In the genomic region with DNA sequence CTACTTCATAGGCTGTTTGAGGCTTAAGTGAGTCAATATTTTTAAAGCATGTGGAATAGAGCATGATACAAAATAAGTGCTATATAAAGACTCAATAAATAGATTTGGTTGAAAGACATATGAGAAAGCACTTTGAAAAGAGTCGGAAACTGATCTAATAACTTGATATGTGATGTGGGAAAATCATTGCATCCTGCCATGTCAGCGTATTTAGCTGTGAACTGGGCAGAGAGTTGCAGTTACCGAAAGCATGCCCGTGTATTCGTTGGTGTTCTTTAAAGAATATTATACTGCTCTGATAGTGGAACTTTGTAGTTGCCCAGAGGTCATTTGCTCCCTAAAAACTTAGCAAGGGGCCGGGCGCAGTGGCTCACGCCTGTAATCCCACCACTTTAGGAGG, we compare ENCODE assay signal across 22 cellular contexts. TPM values are rescaled to one million over a fixed set of nuclear protein-coding genes. Genes with fewer than 3 reads are reported as not detected.
DNase-seq lines count a peak whose midpoint lies in the region; ATAC-seq, FAIRE-seq and TF ChIP-seq lines count a peak whose summit lies in the region.
"Had no signal": no experiment of that assay in that cellular context is flagged by ENCODE, and none has a peak within 500 bp of the region (broad histone marks: within the 10 kb centered on the region; RNA-seq: fewer than 3 reads in every experiment).

No MANE protein-coding gene starts in this region.

- TF ChIP-seq POLR2A in HepG2 (IDR thresholded peaks at IDR 0.05; ENCODE audit: insufficient read depth in 1 of 2, low read depth in 2 of 2, low read length in 2 of 2) (no peak), right lobe of liver (IDR thresholded peaks at IDR 0.05) (no peak), IMR-90 (IDR thresholded peaks at IDR 0.05; ENCODE audit: low read depth, low read length) (no peak), K562 (conservative IDR thresholded peaks at IDR 0.05) (no peak)

- in situ Hi-C loops in HepG2 (cut with HindIII; ENCODE audit: extremely low pct_ligation_motif_present, low pct_unique_long_range_greater_than_20kb) (no loop called here), IMR-90 (cut with MboI; ENCODE audit: low sequenced_read_pairs) (no loop called here), K562 (cut with MboI) (no loop called here)

- no peak overlapping the region for H2AK5ac ChIP-seq in IMR-90 (ENCODE audit: low read depth, low read length)

- POLR2A ChIA-PET in HepG2 (lab: Yijun Ruan, JAX), result no interaction called here
- POLR2A ChIA-PET in IMR-90 (lab: Charles Lee; ENCODE audit: unreplicated experiment), result no interaction called here
- POLR2A ChIA-PET in K562 (lab: Yijun Ruan, JAX), result no interaction called here

- H3K56ac ChIP-seq in IMR-90 (ENCODE audit: extremely low read depth, insufficient read depth, low read length), result no peak overlapping the region

- H3K4me3 ChIP-seq in HepG2 (replicated peaks in 1 of 3; ENCODE audit: insufficient read depth in 1 of 3, low read depth in 2 of 3, low read length in 3 of 3) (no peak overlapping the region), right lobe of liver (no peak overlapping the region), IMR-90 (ENCODE audit: insufficient read depth, low read depth, low read length) (no peak overlapping the region), K562 (no peak overlapping the region), upper lobe of right lung (no peak overlapping the region)
- H3K4me3 ChIP-seq: BLaER1 had no signal

- no peak overlapping the region for H2BK20ac ChIP-seq in IMR-90 (ENCODE audit: low read depth, low read length)

- H3K18ac ChIP-seq in IMR-90 (ENCODE audit: low read depth, low read length), result no peak overlapping the region

- dilution Hi-C loops in IMR-90 (cut with HindIII; ENCODE audit: low sequenced_read_pairs, unreplicated experiment), result no loop called here

- no peak for TF ChIP-seq EP300 in HepG2 (IDR thresholded peaks at IDR 0.05; ENCODE audit: low read depth in 2 of 2, low read length in 2 of 2)
- TF ChIP-seq EP300 in HepG2 (CRISPR knock-in tag; IDR thresholded peaks at IDR 0.05; ENCODE audit: borderline replicate concordance), result no peak
- no peak for TF ChIP-seq EP300 in K562 (IDR thresholded peaks at IDR 0.05; ENCODE audit: low read length)

- no peak overlapping the region for H2AK9ac ChIP-seq in IMR-90 (replicated peaks; ENCODE audit: low read depth, low read length, poor library complexity)

- H3K9me1 ChIP-seq in IMR-90 (ENCODE audit: insufficient read depth, low read length), result no peaks in the 10 kb centered on the region
- no peaks in the 10 kb centered on the region for H3K9me1 ChIP-seq in K562 (ENCODE audit: control insufficient read depth, insufficient read depth, low read length)

- ATAC-seq in HepG2 (no peak), right lobe of liver (no peak), IMR-90 (ENCODE audit: low read depth) (no peak), K562 (no peak), upper lobe of right lung (no peak), HG02884 (IDR thresholded peaks at IDR 0.05; ENCODE audit: unreplicated experiment) (no peak)

- H3K36me3 ChIP-seq in HepG2 (replicated peaks in 1 of 2; ENCODE audit: control insufficient read depth in 1 of 2, insufficient read depth in 2 of 2, low read length in 2 of 2), result no peaks in the 10 kb centered on the region
- no peaks in the 10 kb centered on the region for H3K36me3 ChIP-seq in right lobe of liver
- no peaks in the 10 kb centered on the region for H3K36me3 ChIP-seq in IMR-90 (ENCODE audit: control insufficient read depth, insufficient read depth, low read length)
- no peaks in the 10 kb centered on the region for H3K36me3 ChIP-seq in K562 (ENCODE audit: control insufficient read depth, insufficient read depth, low read length)
- no peaks in the 10 kb centered on the region for H3K36me3 ChIP-seq in upper lobe of right lung
- H3K36me3 ChIP-seq: BE2C, BLaER1 had no signal

- H4K20me1 ChIP-seq in HepG2 (ENCODE audit: insufficient read depth, low read length) (no peaks in the 10 kb centered on the region), IMR-90 (ENCODE audit: insufficient read depth, low read length) (no peaks in the 10 kb centered on the region), K562 (replicated peaks; ENCODE audit: control insufficient read depth, insufficient read depth, low read length) (no peaks in the 10 kb centered on the region)
- H4K20me1 ChIP-seq: BLaER1 had no signal

- H3K14ac ChIP-seq in IMR-90 (replicated peaks; ENCODE audit: low read depth, low read length), result no peak overlapping the region

- H2BK15ac ChIP-seq in IMR-90 (ENCODE audit: low read depth, low read length), result no peak overlapping the region

- no TSS peak for BruUV-seq in HepG2 (replicated peaks; lab: Mats Ljungman, UMichigan)
- no TSS peak for BruUV-seq in IMR-90 (replicated peaks; lab: Mats Ljungman, UMichigan)
- no TSS peak for BruUV-seq in K562 (replicated peaks; lab: Mats Ljungman, UMichigan)

- no peak overlapping the region for H4K91ac ChIP-seq in IMR-90 (ENCODE audit: insufficient read depth, low read depth, low read length)

- intact Hi-C loops in HepG2 (cut with micrococcal nuclease; ENCODE audit: unreplicated experiment) (no loop called here), right lobe of liver (cut with DNase I) (no loop called here), IMR-90 (cut with micrococcal nuclease) (no loop called here), K562 (cut with micrococcal nuclease) (no loop called here), upper lobe of right lung (cut with DNase I) (no loop called here)

- H4K8ac ChIP-seq in IMR-90 (ENCODE audit: low read depth in 2 of 2, low read length in 2 of 2), result no peak overlapping the region

- TF ChIP-seq RAD21 in HepG2 (CRISPR knock-in tag; IDR thresholded peaks at IDR 0.05) (no peak), IMR-90 (IDR thresholded peaks at IDR 0.05; ENCODE audit: low read length) (no peak), K562 (CRISPR knock-in tag; conservative IDR thresholded peaks at IDR 0.05 in 1 of 2, IDR thresholded peaks at IDR 0.05 in 1 of 2) (no peak)

- H3K4ac ChIP-seq in IMR-90 (ENCODE audit: low read depth, low read length), result no peak overlapping the region

- no peak overlapping the region for H2BK5ac ChIP-seq in IMR-90 (ENCODE audit: low read depth, low read length, poor library complexity, severe bottlenecking)

- no peak for FAIRE-seq in HepG2 (lab: Jason Lieb, UNC)
- no peak for FAIRE-seq in K562 (lab: Jason Lieb, UNC)
- FAIRE-seq: G401.6, GM12891, GM19239 had no signal

- peaks cover 0 to 17% of the 10 kb centered on the region in 2 experiments; a peak in 3 of 5 replicates for H3K27me3 ChIP-seq in HepG2 (ENCODE audit: control insufficient read depth in 1 of 2, insufficient read depth in 2 of 2, low read length in 2 of 2)
- no peaks in the 10 kb centered on the region for H3K27me3 ChIP-seq in right lobe of liver
- H3K27me3 ChIP-seq in IMR-90 (ENCODE audit: control insufficient read depth, insufficient read depth, low read length), result no peaks in the 10 kb centered on the region
- H3K27me3 ChIP-seq in K562 (ENCODE audit: control insufficient read depth in 2 of 2, insufficient read depth in 2 of 2, low read length in 2 of 2), result peaks cover 0 to 21% of the 10 kb centered on the region in 2 experiments; a peak in 4 of 5 replicates
- no peaks in the 10 kb centered on the region for H3K27me3 ChIP-seq in upper lobe of right lung
- H3K27me3 ChIP-seq: BE2C, BLaER1 had no signal

- TF ChIP-seq CTCF in HepG2 (CRISPR knock-in tag; IDR thresholded peaks at IDR 0.05) (no peak), right lobe of liver (IDR thresholded peaks at IDR 0.05) (no peak), IMR-90 (conservative IDR thresholded peaks at IDR 0.05; ENCODE audit: low read depth, low read length) (no peak), K562 (IDR thresholded peaks at IDR 0.05 in 2 of 3, conservative IDR thresholded peaks at IDR 0.05 in 1 of 3; ENCODE audit: insufficient read depth in 2 of 3, low read depth in 1 of 3, low read length in 3 of 3) (no peak), upper lobe of right lung (IDR thresholded peaks at IDR 0.05) (no peak)

- 35% methylated on average over 5 of the region's 8 CpGs for WGBS in HepG2 (ENCODE audit: low lambda C conversion rate)
- 86% methylated on average over 8 of the region's 8 CpGs for WGBS in right lobe of liver (ENCODE audit: insufficient coverage, low coverage, low lambda C conversion rate, missing lambda C conversion rate)
- 90% methylated on average over 2 of the region's 8 CpGs; no CpG with 5 or more reads in 1 of the 2 experiments for WGBS in IMR-90 (ENCODE audit: extremely low coverage in 2 of 2, insufficient read length in 1 of 2), 2 experiments
- under 1% methylated on average over 8 of the region's 8 CpGs for WGBS in K562 (ENCODE audit: insufficient coverage, low coverage, missing lambda C conversion rate)

- DNase-seq in HepG2 (ENCODE audit: low spot score) (no peak), right lobe of liver (no peak), IMR-90 (no peak), K562 (ENCODE audit: extremely low read depth in 1 of 4, low spot score in 3 of 4) (no peak), upper lobe of right lung (peak; percentile 18), T-helper 9 cell (no peak), middle frontal gyrus (ENCODE audit: extremely low spot score, low spot score) (no peak)
- DNase-seq: ACHN; BE2C; C1 segment of cervical spinal cord; CD4-positive, alpha-beta memory T cell; CD4-positive, CD25-positive, alpha-beta regulatory T cell; CD8-positive, alpha-beta memory T cell; COR-L47; DMS79 treated with DMSO at 0.1 percent for 48 hours; GF-D8 had no signal

- H3K9ac ChIP-seq in HepG2 (ENCODE audit: insufficient read depth, low read depth, low read length), result no peak overlapping the region
- H3K9ac ChIP-seq in IMR-90 (ENCODE audit: low read depth, low read length), result no peak overlapping the region
- no peak overlapping the region for H3K9ac ChIP-seq in K562 (ENCODE audit: insufficient read depth in 1 of 2, low read depth in 2 of 2, low read length in 2 of 2)
- H3K9ac ChIP-seq: BLaER1 had no signal

- H3K4me1 ChIP-seq in HepG2 (ENCODE audit: insufficient read depth, low read length) (peaks cover 17% of the 10 kb centered on the region), right lobe of liver (peaks cover 0 to 10% (median 2%) of the 10 kb centered on the region in 4 donors), IMR-90 (ENCODE audit: control insufficient read depth, insufficient read depth, low read length) (peaks cover 2% of the 10 kb centered on the region; the same call in 1 of the 2 replicates), K562 (replicated peaks in 1 of 2; ENCODE audit: control insufficient read depth in 2 of 2, insufficient read depth in 2 of 2, low read length in 2 of 2) (no peaks in the 10 kb centered on the region; a peak in 1 of 5 replicates), upper lobe of right lung (no peaks in the 10 kb centered on the region)
- H3K4me1 ChIP-seq: BE2C had no signal

- H3K9me3 ChIP-seq in HepG2 (ENCODE audit: low read length) (no peaks in the 10 kb centered on the region), right lobe of liver (no peaks in the 10 kb centered on the region), IMR-90 (ENCODE audit: control insufficient read depth, insufficient read depth, low read length) (no peaks in the 10 kb centered on the region), K562 (replicated peaks; ENCODE audit: control insufficient read depth, insufficient read depth, low read depth, low read length) (no peaks in the 10 kb centered on the region), upper lobe of right lung (no peaks in the 10 kb centered on the region)
- H3K9me3 ChIP-seq: BE2C had no signal

- H3K79me1 ChIP-seq in IMR-90 (ENCODE audit: low read depth in 1 of 2, low read length in 2 of 2), result no peaks in the 10 kb centered on the region

- no peak overlapping the region for H2AFZ ChIP-seq in HepG2 (ENCODE audit: low read length)
- H2AFZ ChIP-seq in IMR-90 (replicated peaks; ENCODE audit: low read length, poor library complexity), result no peak overlapping the region
- H2AFZ ChIP-seq in K562 (ENCODE audit: low read depth, low read length), result no peak overlapping the region

- H2BK120ac ChIP-seq in IMR-90 (ENCODE audit: low read depth, low read length), result no peak overlapping the region

- H3K79me2 ChIP-seq in HepG2 (ENCODE audit: insufficient read depth, low read length), result no peaks in the 10 kb centered on the region
- no peaks in the 10 kb centered on the region for H3K79me2 ChIP-seq in K562 (ENCODE audit: control insufficient read depth, insufficient read depth, low read length)

- H4K5ac ChIP-seq in IMR-90 (ENCODE audit: low read depth, low read length), result no peak overlapping the region

- no peak overlapping the region for H3K4me2 ChIP-seq in HepG2 (ENCODE audit: low read depth, low read length)
- H3K4me2 ChIP-seq in IMR-90 (ENCODE audit: low read depth, low read length), result no peak overlapping the region
- H3K4me2 ChIP-seq in K562 (ENCODE audit: insufficient read depth, low read length), result no peak overlapping the region
- H3K4me2 ChIP-seq: BLaER1 had no signal

- CTCF ChIA-PET in HepG2 (lab: Yijun Ruan, JAX; ENCODE audit: low intra/inter-chr PET ratio, low total read pairs), result no interaction called here
- CTCF ChIA-PET in IMR-90 (lab: Yijun Ruan, JAX), result no interaction called here
- CTCF ChIA-PET in K562 (lab: Yijun Ruan, JAX; ENCODE audit: low intra/inter-chr PET ratio), result no interaction called here

- no peak overlapping the region for H3K23ac ChIP-seq in IMR-90 (ENCODE audit: low read depth, low read length)

- no peak overlapping the region for H3K27ac ChIP-seq in HepG2 (ENCODE audit: extremely low read length, insufficient read depth, low read length)
- no peak overlapping the region for H3K27ac ChIP-seq in right lobe of liver
- no peak overlapping the region for H3K27ac ChIP-seq in IMR-90 (ENCODE audit: insufficient read depth, low read length)
- H3K27ac ChIP-seq in K562 (ENCODE audit: extremely low read depth, low read depth, low read length), result no peak overlapping the region
- no peak overlapping the region for H3K27ac ChIP-seq in upper lobe of right lung
- H3K27ac ChIP-seq: 22Rv1, BLaER1 had no signal

RNA-seq across cellular contexts. Expression of a gene that starts 37.8 kb away (rescaled TPM):
- total RNA-seq in HepG2 (2016; rRNA removed; fragmentation: Illumina TruSeq; extraction: Trizol) (13.7 and 18.7 TPM in 2 replicates), right lobe of liver (10 to 100 TPM; 10.2 to 16.0 (median 13.7) TPM), IMR-90 (2012; rRNA removed) (7.9 and 9.7 TPM in 2 replicates), K562 (2014; rRNA removed) (0.04 and 0.05 TPM in 2 replicates), K562 (2014; rRNA removed; fragmentation: Illumina TruSeq; extraction: Trizol) (0.03 TPM in 1 of 2 replicates, not detected in the other), K562 (2015; rRNA removed; fragmentation: Illumina TruSeq; extraction: Trizol) (0.04 TPM in 2 replicates), K562 (2021) (0.20 and 0.56 TPM in 2 replicates), upper lobe of right lung (28.0 TPM)
- total RNA-seq in HepG2 (2016; cell fraction: cytosol; rRNA removed; fragmentation: Illumina TruSeq; extraction: Trizol; ENCODE audit: low read depth), result 8.6 and 8.9 TPM in 2 replicates
- 12.1 and 14.0 TPM in 2 replicates for total RNA-seq in HepG2 (2016; cell fraction: insoluble cytoplasmic fraction; rRNA removed; fragmentation: Illumina TruSeq; extraction: Trizol)
- 13.3 and 14.6 TPM in 2 replicates for total RNA-seq in HepG2 (2016; cell fraction: membrane; rRNA removed; fragmentation: Illumina TruSeq; extraction: Trizol)
- 22.7 and 24.6 TPM in 2 replicates for total RNA-seq in HepG2 (2016; cell fraction: nucleus; rRNA removed; fragmentation: Illumina TruSeq; extraction: Trizol)
- polyA plus RNA-seq in HepG2 (2011; rRNA removed) (15.9 and 16.6 TPM in 2 replicates), IMR-90 (2012; rRNA removed) (16.6 and 16.9 TPM in 2 replicates), K562 (2011; rRNA removed) (0.11 TPM in 1 of 2 replicates, not detected in the other), K562 (2014; fragmentation: Illumina TruSeq; extraction: Trizol) (0.07 TPM in 1 of 2 replicates, not detected in the other), K562 (2014; fragmentation: Nextera tagmentation; extraction: Ambion mirVana) (not detected), K562 (2014; rRNA removed) (0.05 and 0.09 TPM in 2 replicates)
- polyA plus RNA-seq in HepG2 (2011; cell fraction: cytosol; rRNA removed), result 7.7 and 8.0 TPM in 2 replicates
- polyA plus RNA-seq in HepG2 (2011; cell fraction: nucleus; rRNA removed), result 47.5 and 64.5 TPM in 2 replicates
- polyA plus RNA-seq in HepG2 (2012), result 17.9 and 19.5 TPM in 2 replicates
- 0.54 and 1.1 TPM in 2 replicates for polyA plus RNA-seq in HepG2 (2016; cell fraction: cytosol; fragmentation: Illumina TruSeq; extraction: Trizol; ENCODE audit: low read depth)
- polyA plus RNA-seq in HepG2 (2016; cell fraction: insoluble cytoplasmic fraction; fragmentation: Illumina TruSeq; extraction: Trizol; ENCODE audit: low read depth), result 10.2 and 12.1 TPM in 2 replicates
- polyA plus RNA-seq in HepG2 (2016; cell fraction: membrane; fragmentation: Illumina TruSeq; extraction: Trizol; ENCODE audit: low read depth), result 2.0 and 2.4 TPM in 2 replicates
- 27.0 and 28.2 TPM in 2 replicates for polyA plus RNA-seq in HepG2 (2016; cell fraction: nucleus; fragmentation: Illumina TruSeq; extraction: Trizol; ENCODE audit: insufficient read depth, low read depth)
- 0.23 and 36.8 TPM in 2 replicates for polyA minus RNA-seq in HepG2 (2011; rRNA and poly(A)+ RNA removed; ENCODE audit: low replicate concordance)
- 18.4 and 18.5 TPM in 2 replicates for polyA minus RNA-seq in HepG2 (2011; cell fraction: cytosol; rRNA and poly(A)+ RNA removed)
- polyA minus RNA-seq in HepG2 (2011; cell fraction: nucleus; rRNA and poly(A)+ RNA removed), result 61.5 and 68.2 TPM in 2 replicates
- 11.0 and 15.4 TPM in 2 replicates for polyA plus RNA-seq in IMR-90 (2012; cell fraction: cytosol; rRNA removed)
- 50.6 and 72.6 TPM in 2 replicates for polyA plus RNA-seq in IMR-90 (2012; cell fraction: nucleus; rRNA removed; ENCODE audit: low replicate concordance)
- total RNA-seq in K562 (2011; cell fraction: chromatin; rRNA removed; ENCODE audit: low replicate concordance), result 0.11 and 0.21 TPM in 2 replicates
- total RNA-seq in K562 (2011; cell fraction: nucleolus; rRNA removed), result 0.13 and 0.50 TPM in 2 replicates
- total RNA-seq in K562 (2011; cell fraction: nucleoplasm; rRNA removed), result 0.15 and 0.23 TPM in 2 replicates
- 0.01 and 0.82 TPM in 2 replicates for polyA plus RNA-seq in K562 (2011; cell fraction: cytosol; rRNA removed)
- 0.03 and 0.31 TPM in 2 replicates for polyA plus RNA-seq in K562 (2011; cell fraction: nucleus; rRNA removed)
- 0.09 and 0.40 TPM in 2 replicates for polyA plus RNA-seq in K562 (2012)
- polyA minus RNA-seq in K562 (2011; rRNA and poly(A)+ RNA removed), result 0.14 TPM in 1 of 2 replicates, not detected in the other
- polyA minus RNA-seq in K562 (2011; cell fraction: cytosol; rRNA and poly(A)+ RNA removed), result 0.10 and 0.18 TPM in 2 replicates
- 0.11 and 0.27 TPM in 2 replicates for polyA minus RNA-seq in K562 (2011; cell fraction: nucleus; rRNA and poly(A)+ RNA removed)
